14 cellular contexts compared by ENCODE assay signal in genomic region chr17:19345486-19346350, GRCh38. TPM values are rescaled to one million over a fixed set of nuclear protein-coding genes. Genes with fewer than 3 reads are reported as not detected.
DNase-seq lines count a peak whose midpoint lies in the region; ATAC-seq and TF ChIP-seq lines count a peak whose summit lies in the region.
"Had no signal": no experiment of that assay in that cellular context is flagged by ENCODE, and none has a peak within 500 bp of the region (broad histone marks: within the 10 kb centered on the region; RNA-seq: fewer than 3 reads in every experiment).

No MANE protein-coding gene starts in this region.

- H3K9me3 Mint-ChIP-seq in CD8-positive, alpha-beta memory T cell, result no peaks in the 10 kb centered on the region

- H3K27me3 Mint-ChIP-seq in CD8-positive, alpha-beta memory T cell, result peaks cover 6 to 7% of the 10 kb centered on the region in 2 donors

- DNase-seq in A673 (ENCODE audit: low spot score) (no peak), RWPE2 (ENCODE audit: low spot score) (peak; percentile 26), hepatocyte (ENCODE audit: low spot score) (no peak), gastrocnemius medialis (no peak), hepatic stellate cell (ENCODE audit: low spot score) (no peak)
- DNase-seq in CD8-positive, alpha-beta memory T cell, result no peak
- DNase-seq: EL, NCI-H1417, NCI-H69, SHP77, small intestine had no signal

- no peaks in the 10 kb centered on the region for H4K20me1 ChIP-seq in hepatocyte (ENCODE audit: insufficient read depth, poor library complexity, severe bottlenecking)

- no peak overlapping the region for H2AFZ ChIP-seq in hepatocyte

- H3K4me1 ChIP-seq in A673 (ENCODE audit: insufficient read depth, low read length, poor library complexity, severe bottlenecking), result peaks cover 14% of the 10 kb centered on the region
- H3K4me1 ChIP-seq in RWPE2 (ENCODE audit: insufficient read depth, poor library complexity, severe bottlenecking), result peaks cover 8% of the 10 kb centered on the region
- peaks cover 53% of the 10 kb centered on the region for H3K4me1 ChIP-seq in hepatocyte (ENCODE audit: insufficient read depth)
- H3K4me1 ChIP-seq in gastrocnemius medialis, result peaks cover 22 to 27% of the 10 kb centered on the region in 2 donors
- no peaks in the 10 kb centered on the region for H3K4me1 ChIP-seq in CD8-positive, alpha-beta memory T cell (ENCODE audit: insufficient read depth, low read length)

- no peaks in the 10 kb centered on the region for H3K9me2 ChIP-seq in hepatocyte (replicated peaks; ENCODE audit: insufficient read depth)

- WGBS in hepatocyte (ENCODE audit: low lambda C conversion rate, missing lambda C conversion rate), result 91% methylated on average over 13 of the region's 13 CpGs

- H3K9me3 ChIP-seq in A673 (ENCODE audit: low read depth, low read length, poor library complexity, severe bottlenecking), result no peaks in the 10 kb centered on the region
- no peaks in the 10 kb centered on the region for H3K9me3 ChIP-seq in RWPE2 (ENCODE audit: severe bottlenecking)
- no peaks in the 10 kb centered on the region for H3K9me3 ChIP-seq in hepatocyte (ENCODE audit: low read depth)
- H3K9me3 ChIP-seq in gastrocnemius medialis, result no peaks in the 10 kb centered on the region
- H3K9me3 ChIP-seq in CD8-positive, alpha-beta memory T cell (ENCODE audit: low read length), result no peaks in the 10 kb centered on the region

- H3K4me3 Mint-ChIP-seq in CD8-positive, alpha-beta memory T cell, result no peak overlapping the region

- no peak for TF ChIP-seq POLR2A in gastrocnemius medialis (IDR thresholded peaks at IDR 0.05)

- no peaks in the 10 kb centered on the region for H3K79me2 ChIP-seq in hepatocyte

- intact Hi-C loops in A673 (cut with micrococcal nuclease; ENCODE audit: unreplicated experiment), result no loop called here
- intact Hi-C loops in gastrocnemius medialis (cut with DNase I; ENCODE audit: low total_unique reads), result no loop called here

- H3K4me3 ChIP-seq in A673 (ENCODE audit: low read depth, low read length, poor library complexity, severe bottlenecking) (no peak overlapping the region), RWPE2 (ENCODE audit: severe bottlenecking) (no peak overlapping the region), hepatocyte (no peak overlapping the region), gastrocnemius medialis (no peak overlapping the region)
- no peak overlapping the region for H3K4me3 ChIP-seq in CD8-positive, alpha-beta memory T cell (ENCODE audit: low read length)

- CTCF ChIA-PET in A673 (lab: Charles Lee), result no interaction called here
- CTCF ChIA-PET in CD8-positive, alpha-beta memory T cell (lab: Charles Lee), result no interaction called here

- BruUV-seq in A673 (replicated peaks; lab: Mats Ljungman, UMichigan), result no TSS peak

- H3K4me2 ChIP-seq in hepatocyte, result no peak overlapping the region

- in situ Hi-C loops in gastrocnemius medialis (cut with MboI; ENCODE audit: low sequenced_read_pairs in 4 of 4), result no loop called here

- H3K36me3 ChIP-seq in A673 (ENCODE audit: insufficient read depth, low read length, poor library complexity, severe bottlenecking) (peaks cover 3% of the 10 kb centered on the region), RWPE2 (ENCODE audit: low read depth) (peaks cover 3% of the 10 kb centered on the region; the same call in 1 of the 2 replicates), hepatocyte (replicated peaks; ENCODE audit: insufficient read depth, low read depth) (no peaks in the 10 kb centered on the region), gastrocnemius medialis (no peaks in the 10 kb centered on the region)
- H3K36me3 ChIP-seq in CD8-positive, alpha-beta memory T cell (ENCODE audit: insufficient read depth, low read length), result no peaks in the 10 kb centered on the region

- H3K27ac Mint-ChIP-seq in CD8-positive, alpha-beta memory T cell, result no peak overlapping the region

- no peaks in the 10 kb centered on the region for H3K4me1 Mint-ChIP-seq in CD8-positive, alpha-beta memory T cell

- TF ChIP-seq CTCF in A673 (conservative IDR thresholded peaks at IDR 0.05; ENCODE audit: low read depth, low read length) (no peak), RWPE2 (IDR thresholded peaks at IDR 0.05; ENCODE audit: poor library complexity, severe bottlenecking) (no peak), hepatocyte (IDR thresholded peaks at IDR 0.05; ENCODE audit: poor library complexity) (no peak), gastrocnemius medialis (IDR thresholded peaks at IDR 0.05 in 4 of 5, conservative IDR thresholded peaks at IDR 0.05 in 1 of 5) (no peak)

- POLR2A ChIA-PET in A673 (lab: Charles Lee; ENCODE audit: low non-redundant PET), result no interaction called here
- POLR2A ChIA-PET in CD8-positive, alpha-beta memory T cell (lab: Charles Lee), result no interaction called here

- no peaks in the 10 kb centered on the region for H3K36me3 Mint-ChIP-seq in CD8-positive, alpha-beta memory T cell

- ATAC-seq in RWPE2 (ENCODE audit: low read depth) (no peak), gastrocnemius medialis (no peak), HG03521 (IDR thresholded peaks at IDR 0.05; ENCODE audit: unreplicated experiment) (no peak), GM21576 (IDR thresholded peaks at IDR 0.05; ENCODE audit: unreplicated experiment) (no peak)

- H3K27me3 ChIP-seq in A673 (replicated peaks; ENCODE audit: insufficient read depth, low read depth, low read length, poor library complexity) (no peaks in the 10 kb centered on the region), RWPE2 (ENCODE audit: insufficient read depth, poor library complexity, severe bottlenecking) (no peaks in the 10 kb centered on the region), hepatocyte (no peaks in the 10 kb centered on the region), gastrocnemius medialis (no peaks in the 10 kb centered on the region)
- no peaks in the 10 kb centered on the region for H3K27me3 ChIP-seq in CD8-positive, alpha-beta memory T cell (ENCODE audit: insufficient read depth, low read length, poor library complexity, severe bottlenecking)

- H3K27ac ChIP-seq in A673 (ENCODE audit: low read depth, low read length, poor library complexity, severe bottlenecking) (peak overlapping the region; percentile 44), RWPE2 (ENCODE audit: poor library complexity, severe bottlenecking) (no peak overlapping the region), hepatocyte (peak overlapping the region; percentile 79), gastrocnemius medialis (peak overlapping the region; percentile 68 to 81 (median 80))
- H3K27ac ChIP-seq in CD8-positive, alpha-beta memory T cell (ENCODE audit: low read depth, low read length), result no peak overlapping the region

RNA-seq across cellular contexts. Expression of gene B9D1, which starts 16.8 kb away (rescaled TPM):
- total RNA-seq in A673 (2021) (37.0 and 45.2 TPM in 2 replicates), hepatocyte (19.0 and 29.6 TPM in 2 replicates), gastrocnemius medialis (10 to 100 TPM in 3 of 4 donors, 1 to 10 TPM in 1; 6.5 to 16.4 (median 14.5) TPM)
- polyA plus RNA-seq in hepatocyte, result 30.8 and 51.3 TPM in 2 replicates
- 1 to 10 TPM; 4.8 to 6.8 TPM for total RNA-seq in CD8-positive, alpha-beta memory T cell
- polyA plus RNA-seq in CD8-positive, alpha-beta memory T cell, result 0.67 TPM

RNA-seq across cellular contexts. Expression of gene MAPK7, which starts 32.6 kb away (rescaled TPM):
- total RNA-seq in A673 (2021) (40.0 and 55.8 TPM in 2 replicates), hepatocyte (19.9 and 26.1 TPM in 2 replicates), gastrocnemius medialis (10 to 100 TPM in 2 of 4 donors, 1 to 10 TPM in 2; 7.3 to 12.5 (median 10.4) TPM)
- polyA plus RNA-seq in hepatocyte, result 36.9 and 49.0 TPM in 2 replicates
- 10 to 100 TPM; 15.1 to 19.8 TPM for total RNA-seq in CD8-positive, alpha-beta memory T cell
- 11.2 TPM for polyA plus RNA-seq in CD8-positive, alpha-beta memory T cell

RNA-seq across cellular contexts. Expression of gene MFAP4, which starts 41.3 kb away (rescaled TPM):
- 60.9 and 92.7 TPM in 2 replicates for total RNA-seq in A673 (2021)
- total RNA-seq in hepatocyte, result 360 and 362 TPM in 2 replicates
- 739 and 801 TPM in 2 replicates for polyA plus RNA-seq in hepatocyte
- 10 to 100 TPM; 11.0 to 22.7 (median 14.8) TPM for total RNA-seq in gastrocnemius medialis
- not detected for total RNA-seq in CD8-positive, alpha-beta memory T cell
- not detected for polyA plus RNA-seq in CD8-positive, alpha-beta memory T cell
- total RNA-seq: mononuclear cell had no signal

Comparison
In these comparisons a context has a peak if more than half of its experiments do, and no peak if none do; other contexts are left out.
1. H3K27ac ChIP-seq: peak in A673 (single experiment), hepatocyte (single experiment) and gastrocnemius medialis (4 of 4); none in RWPE2 (single experiment) and CD8-positive, alpha-beta memory T cell (single experiment).
2. RNA of gene MFAP4, which starts 41.3 kb away (total RNA-seq): 360 to 362 TPM in hepatocyte, 60.9 to 92.7 TPM in A673 and 11.0 to 22.7 TPM in gastrocnemius medialis; not detected in CD8-positive, alpha-beta memory T cell; every median in the first group is over 10 times any median in the second.